Comparison of ENCODE assay signal across 8 cellular contexts in the genomic region with DNA sequence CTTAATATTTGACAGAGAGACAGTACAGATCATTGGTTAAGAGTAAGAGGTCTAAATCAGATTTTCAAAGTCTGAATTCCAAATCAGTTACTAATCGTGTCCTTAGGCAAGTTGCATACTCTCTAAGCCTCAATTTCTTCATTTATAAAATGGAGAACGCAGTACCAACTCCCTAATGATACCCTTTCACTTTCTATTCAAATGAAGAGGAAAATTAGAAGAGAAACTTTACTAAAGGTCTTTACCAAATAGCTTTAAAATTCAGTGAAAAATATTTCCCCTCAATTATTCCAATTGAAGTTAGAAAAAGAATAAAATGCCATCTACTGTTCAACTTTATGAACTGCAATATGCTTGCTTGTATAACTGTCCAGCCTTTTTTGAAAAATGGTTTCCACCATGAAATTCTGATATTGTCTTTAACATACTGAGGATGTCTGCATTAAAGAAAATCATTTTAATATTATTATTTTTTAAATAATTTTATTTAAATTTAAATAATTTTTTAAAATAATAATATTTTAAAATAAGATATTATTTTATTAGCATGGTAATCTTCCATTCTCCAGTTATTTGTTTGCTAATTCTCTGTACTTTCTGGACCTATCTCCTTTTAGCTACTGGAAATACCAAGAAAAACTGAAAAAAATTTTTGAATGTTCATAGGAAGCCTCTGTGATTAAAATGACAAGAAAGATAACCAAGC. TPM values are rescaled to one million over a fixed set of nuclear protein-coding genes. Genes with fewer than 3 reads are reported as not detected.
DNase-seq lines count a peak whose midpoint lies in the region; ATAC-seq and TF ChIP-seq lines count a peak whose summit lies in the region.

No MANE protein-coding gene starts in this region.

- DNase-seq in left ventricle myocardium inferior (no peak), right cardiac atrium (no peak), NCI-H345 treated with DMSO at 0.1 percent for 48 hours (lab: John Stamatoyannopoulos, UW; ENCODE audit: unreplicated experiment) (peak; percentile 16), mammary epithelial cell (peak; percentile 40), medulla oblongata (ENCODE audit: extremely low spot score) (peak; percentile 78), HuH-7 (ENCODE audit: low spot score) (no peak)

- CTCF ChIA-PET in mammary epithelial cell (lab: Charles Lee; ENCODE audit: low non-redundant PET) = interaction anchor here (0.8 kb wide), 1 partner anchor 256 kb away, joined by 5 read pairs; no protein-coding TSS in a partner anchor

- intact Hi-C loops in left ventricle myocardium inferior (cut with micrococcal nuclease) = loop anchor here (10.0 kb wide), 1 partner anchor 446 kb away; the partner anchor contains the start of gene ANKRD31
- intact Hi-C loops in right cardiac atrium (cut with DNase I) = loop anchor here in 2 of 4 donors (5.0 to 10.0 kb wide), 2 partner anchors 104 to 446 kb away; partner anchors contain the start of gene ANKRD31 (in 1 of the 2)
- intact Hi-C loops in mammary epithelial cell (cut with micrococcal nuclease) = loop anchor here (1.0 to 10.0 kb wide), 4 partner anchors 97 to 404 kb away; partner anchors contain the start of genes CERT1, HMGCR and POLK

- TF ChIP-seq CTCF in left ventricle myocardium inferior (IDR thresholded peaks at IDR 0.05; ENCODE audit: borderline replicate concordance) (peak; percentile 84), mammary epithelial cell (conservative IDR thresholded peaks at IDR 0.05 in 1 of 2, IDR thresholded peaks at IDR 0.05 in 1 of 2; ENCODE audit: extremely low read depth in 1 of 2, insufficient read depth in 1 of 2, low read depth in 1 of 2, low read length in 2 of 2) (peak; percentile 58 to 61)

- H3K4me2 ChIP-seq in mammary epithelial cell (ENCODE audit: insufficient read depth, low read depth, low read length) = peak overlapping the region; percentile 72

- ATAC-seq in right cardiac atrium = no peak
- ATAC-seq in HG02973 (IDR thresholded peaks at IDR 0.05; ENCODE audit: unreplicated experiment) = no peak
- no peak for ATAC-seq in HG03108 (IDR thresholded peaks at IDR 0.05; ENCODE audit: unreplicated experiment)

- H3K79me2 ChIP-seq in mammary epithelial cell (ENCODE audit: insufficient read depth, low read length) = no peaks in the 10 kb centered on the region

- no peaks in the 10 kb centered on the region for H4K20me1 ChIP-seq in mammary epithelial cell (ENCODE audit: insufficient read depth, low read length)

- H2AFZ ChIP-seq in mammary epithelial cell (ENCODE audit: low read depth, low read length) = peak overlapping the region; percentile 37

- no peak overlapping the region for H3K27ac ChIP-seq in left ventricle myocardium inferior (replicated peaks)
- no peak overlapping the region for H3K27ac ChIP-seq in right cardiac atrium (ENCODE audit: low read length)
- H3K27ac ChIP-seq in mammary epithelial cell (ENCODE audit: insufficient read depth, low read depth, low read length) = peak overlapping the region; percentile 22

- in situ Hi-C loops in mammary epithelial cell (cut with MboI; ENCODE audit: low sequenced_read_pairs in 2 of 2) = no loop called here

- BruUV-seq in mammary epithelial cell (replicated peaks; lab: Mats Ljungman, UMichigan) = no TSS peak

- H3K36me3 ChIP-seq in left ventricle myocardium inferior (peaks cover 12% of the 10 kb centered on the region), mammary epithelial cell (ENCODE audit: insufficient read depth, low read length) (peaks cover 6% of the 10 kb centered on the region)

- no peaks in the 10 kb centered on the region for H3K4me1 ChIP-seq in left ventricle myocardium inferior
- H3K4me1 ChIP-seq in right cardiac atrium (ENCODE audit: control insufficient read depth, insufficient read depth, low read length) = no peaks in the 10 kb centered on the region
- H3K4me1 ChIP-seq in mammary epithelial cell (ENCODE audit: insufficient read depth, low read length) = peaks cover 6% of the 10 kb centered on the region

- H3K9me3 ChIP-seq in left ventricle myocardium inferior (replicated peaks) (no peaks in the 10 kb centered on the region), right cardiac atrium (ENCODE audit: control insufficient read depth, low read length) (no peaks in the 10 kb centered on the region), mammary epithelial cell (replicated peaks; ENCODE audit: insufficient read depth, low read length) (no peaks in the 10 kb centered on the region)

- no peaks in the 10 kb centered on the region for H3K27me3 ChIP-seq in left ventricle myocardium inferior (ENCODE audit: low read depth)
- no peaks in the 10 kb centered on the region for H3K27me3 ChIP-seq in right cardiac atrium (ENCODE audit: control insufficient read depth, insufficient read depth)
- H3K27me3 ChIP-seq in mammary epithelial cell (ENCODE audit: insufficient read depth, low read length) = no peaks in the 10 kb centered on the region

- H3K4me3 ChIP-seq in left ventricle myocardium inferior = no peak overlapping the region
- H3K4me3 ChIP-seq in right cardiac atrium (ENCODE audit: low read length) = no peak overlapping the region
- H3K4me3 ChIP-seq in mammary epithelial cell (replicated peaks in 1 of 3; ENCODE audit: insufficient read depth in 1 of 3, low read depth in 2 of 3, low read length in 3 of 3) = peak overlapping the region; percentile 33 to 52 (median 34)

- 37% methylated on average over 2 of the region's 2 CpGs for WGBS in right cardiac atrium
- WGBS in mammary epithelial cell (ENCODE audit: low coverage, missing lambda C conversion rate) = 3% methylated on average over 2 of the region's 2 CpGs

- dilution Hi-C loops in mammary epithelial cell (cut with HindIII; ENCODE audit: low sequenced_read_pairs) = no loop called here

- H3K9ac ChIP-seq in mammary epithelial cell (ENCODE audit: insufficient read depth, low read length) = no peak overlapping the region

RNA-seq across cellular contexts. Expression of gene POC5, which starts 36.0 kb away (rescaled TPM):
- total RNA-seq in left ventricle myocardium inferior (2.7 TPM), right cardiac atrium (1 to 10 TPM; 3.2 to 6.4 (median 5.0) TPM), mammary epithelial cell (10 to 100 TPM; 11.4 to 13.8 TPM)
- polyA plus RNA-seq in right cardiac atrium (4.0 TPM), mammary epithelial cell (10.9 TPM)
- polyA minus RNA-seq in mammary epithelial cell = 1.1 TPM

Comparison
In these comparisons a context has a peak if more than half of its experiments do, and no peak if none do; other contexts are left out.
1. DNase-seq: peak in NCI-H345 treated with DMSO at 0.1 percent for 48 hours (single experiment), mammary epithelial cell (single experiment) and medulla oblongata (single experiment); none in left ventricle myocardium inferior (single experiment), right cardiac atrium (0 of 3) and HuH-7 (single experiment).
2. H3K4me3 ChIP-seq: peak in mammary epithelial cell (3 of 3); none in left ventricle myocardium inferior (single experiment) and right cardiac atrium (single experiment).